In the genomic region with DNA sequence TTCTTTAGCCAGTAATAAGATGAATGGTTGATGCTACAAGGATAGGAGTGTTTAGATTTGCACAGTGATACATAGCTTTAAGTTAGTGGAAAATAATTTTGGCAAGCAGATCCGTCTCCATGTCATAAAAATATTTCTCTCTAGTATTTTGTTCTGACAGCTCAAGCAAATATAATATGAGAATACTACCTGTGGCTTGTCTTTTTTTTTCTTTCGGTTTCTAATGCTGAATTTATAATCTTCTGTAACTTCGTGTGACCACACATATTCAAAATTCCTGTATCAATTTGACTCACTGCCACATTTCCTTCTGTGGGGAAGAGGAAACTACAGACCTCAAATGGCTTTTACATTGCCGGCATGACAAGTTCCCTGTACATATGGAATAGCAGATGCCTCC, we compare ENCODE assay signal across 12 cellular contexts.
DNase-seq lines count a peak whose midpoint lies in the region; ATAC-seq, FAIRE-seq and TF ChIP-seq lines count a peak whose summit lies in the region.
"Had no signal": no experiment of that assay in that cellular context is flagged by ENCODE, and none has a peak within 500 bp of the region (broad histone marks: within the 10 kb centered on the region; RNA-seq: fewer than 3 reads in every experiment).

No MANE protein-coding gene starts in this region.

- no peaks in the 10 kb centered on the region for H3K4me1 ChIP-seq in transverse colon

- intact Hi-C loops in transverse colon (cut with DNase I; ENCODE audit: low total_unique reads): no loop called here

- ATAC-seq in HG02623 (IDR thresholded peaks at IDR 0.05; ENCODE audit: unreplicated experiment) (peak; percentile 60), HG03378 (IDR thresholded peaks at IDR 0.05; ENCODE audit: unreplicated experiment) (peak; percentile 81), HG02840 (IDR thresholded peaks at IDR 0.05; ENCODE audit: low FRiP score, unreplicated experiment) (no peak)
- ATAC-seq in stimulated activated effector memory CD8-positive, alpha-beta T cell treated with anti-CD3 and anti-CD28 coated beads, Interleukin-12 subunit alpha, Interleukin-12 subunit beta, amount 100 ng/mL, for 72 hours: peak; percentile 56
- ATAC-seq: HCT116 had no signal

- no peak overlapping the region for H3K4me3 Mint-ChIP-seq in stimulated activated effector memory CD8-positive, alpha-beta T cell treated with anti-CD3 and anti-CD28 coated beads, Interleukin-12 subunit alpha, Interleukin-12 subunit beta, amount 100 ng/mL, for 72 hours

- no peak overlapping the region for H3K27ac ChIP-seq in transverse colon
- H3K27ac ChIP-seq: esophagus squamous epithelium had no signal

- no peak for TF ChIP-seq POLR2A in transverse colon (IDR thresholded peaks at IDR 0.05)

- no peaks in the 10 kb centered on the region for H3K36me3 ChIP-seq in transverse colon
- H3K36me3 ChIP-seq: esophagus squamous epithelium had no signal

- H3K4me3 ChIP-seq in transverse colon: no peak overlapping the region
- H3K4me3 ChIP-seq: esophagus squamous epithelium had no signal

- H3K4me1 Mint-ChIP-seq in stimulated activated effector memory CD8-positive, alpha-beta T cell treated with anti-CD3 and anti-CD28 coated beads, Interleukin-12 subunit alpha, Interleukin-12 subunit beta, amount 100 ng/mL, for 72 hours: peaks cover 19% of the 10 kb centered on the region

- no peak for DNase-seq in GM19239 (ENCODE audit: insufficient read length, low spot score)
- DNase-seq in stimulated activated effector memory CD8-positive, alpha-beta T cell treated with anti-CD3 and anti-CD28 coated beads, Interleukin-12 subunit alpha, Interleukin-12 subunit beta, amount 100 ng/mL, for 72 hours (ENCODE audit: low spot score in 2 of 2): no peak
- DNase-seq in urothelium cell line (ENCODE audit: low spot score): no peak
- DNase-seq in transverse colon: no peak
- DNase-seq: activated CD4-positive, alpha-beta T cell treated with anti-CD3 and anti-CD28 coated beads, Interleukin-2, amount 50 U/mL, for 4 hours; activated naive CD4-positive, alpha-beta T cell treated with anti-CD3 and anti-CD28 coated beads, Interleukin-2, amount 50 U/mL, for 16 hours; esophagus squamous epithelium; NCI-H1930 had no signal

- H3K27ac Mint-ChIP-seq in stimulated activated effector memory CD8-positive, alpha-beta T cell treated with anti-CD3 and anti-CD28 coated beads, Interleukin-12 subunit alpha, Interleukin-12 subunit beta, amount 100 ng/mL, for 72 hours: no peak overlapping the region

- in situ Hi-C loops in transverse colon (cut with MboI; ENCODE audit: low pct_ligation_motif_present in 1 of 4, low pct_unique_long_range_greater_than_20kb in 1 of 4, low sequenced_read_pairs in 3 of 4): no loop called here

- no peaks in the 10 kb centered on the region for H3K27me3 ChIP-seq in transverse colon
- H3K27me3 ChIP-seq: esophagus squamous epithelium had no signal

- no peaks in the 10 kb centered on the region for H3K9me3 Mint-ChIP-seq in stimulated activated effector memory CD8-positive, alpha-beta T cell treated with anti-CD3 and anti-CD28 coated beads, Interleukin-12 subunit alpha, Interleukin-12 subunit beta, amount 100 ng/mL, for 72 hours

- no peaks in the 10 kb centered on the region for H3K9me3 ChIP-seq in transverse colon
- H3K9me3 ChIP-seq: esophagus squamous epithelium had no signal

- TF ChIP-seq EP300 in transverse colon (IDR thresholded peaks at IDR 0.05; ENCODE audit: low read depth): no peak

- FAIRE-seq in GM19239 (lab: Jason Lieb, UNC) (peak; percentile 80), urothelium cell line (lab: Jason Lieb, UNC) (no peak)

- H3K36me3 Mint-ChIP-seq in stimulated activated effector memory CD8-positive, alpha-beta T cell treated with anti-CD3 and anti-CD28 coated beads, Interleukin-12 subunit alpha, Interleukin-12 subunit beta, amount 100 ng/mL, for 72 hours: no peaks in the 10 kb centered on the region

- WGBS in transverse colon (ENCODE audit: low coverage in 1 of 2), 2 donors: 35 to 39% methylated on average over 4 of the region's 4 CpGs

- no peak for TF ChIP-seq CTCF in transverse colon (IDR thresholded peaks at IDR 0.05)
